ENCODE assay signal across 8 cellular contexts in the genomic region with DNA sequence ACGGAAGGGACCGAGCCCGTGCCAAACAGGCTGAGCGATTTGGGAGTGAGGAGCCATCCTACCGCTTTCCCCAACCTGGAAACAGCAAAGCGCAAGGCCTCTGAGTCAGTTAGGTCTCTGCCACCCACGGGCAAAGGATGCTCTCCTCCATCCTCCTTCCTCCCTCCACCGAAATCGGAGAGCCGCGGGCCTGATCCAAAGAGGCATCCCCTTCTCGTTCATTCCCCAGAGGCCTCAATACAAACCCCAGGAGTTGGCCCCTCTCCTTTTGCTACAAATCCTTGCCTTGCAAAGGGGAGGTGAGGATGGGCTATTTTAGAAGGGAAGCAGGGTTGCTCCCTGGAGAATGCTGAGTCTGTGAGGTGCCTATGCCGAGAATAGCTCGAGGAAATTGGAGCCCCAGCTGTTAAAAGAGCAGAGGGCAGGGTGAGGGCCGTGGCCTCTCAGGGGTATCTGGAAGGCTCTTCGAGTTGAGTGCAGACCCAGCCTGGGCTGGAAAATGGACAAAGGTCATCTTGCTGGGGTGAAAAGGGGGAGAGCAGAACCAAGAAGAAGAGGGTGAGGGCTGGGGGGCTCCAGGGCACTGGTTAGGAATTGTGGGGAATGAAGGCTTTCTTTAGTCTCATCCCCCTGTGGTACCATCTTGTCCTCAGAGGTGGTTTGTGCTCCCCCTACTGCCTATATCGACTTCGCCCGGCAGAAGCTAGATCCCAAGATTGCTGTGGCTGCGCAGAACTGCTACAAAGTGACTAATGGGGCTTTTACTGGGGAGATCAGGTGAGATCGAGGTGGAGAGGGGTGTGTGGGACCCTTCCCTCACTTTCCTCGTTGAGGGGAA. TPM values are rescaled to one million over a fixed set of nuclear protein-coding genes. Genes with fewer than 3 reads are reported as not detected.
DNase-seq lines count a peak whose midpoint lies in the region; ATAC-seq and TF ChIP-seq lines count a peak whose summit lies in the region.

No MANE protein-coding gene starts in this region.

- no peak for ATAC-seq in HG02798 (IDR thresholded peaks at IDR 0.05; ENCODE audit: poor library complexity, unreplicated experiment)
- no peak for ATAC-seq in left colon

- CTCF ChIA-PET in GM10248 (lab: Yijun Ruan, JAX) = interaction anchor here (0.9 to 11.3 kb wide), 24 partner anchors 9 to 240 kb away, joined by 3 to 130 read pairs (median 8); a partner anchor contains a TSS

- intact Hi-C loops in left colon (cut with DNase I, micrococcal nuclease) = no loop called here

- no peak for DNase-seq in NT2/D1 (ENCODE audit: low read depth, low spot score)
- DNase-seq in chondrocyte (ENCODE audit: low spot score) = no peak
- no peak for DNase-seq in activated CD4-positive, CD25-positive, alpha-beta regulatory T cell (lab: John Stamatoyannopoulos, UW)
- DNase-seq in GM10248 (ENCODE audit: extremely low spot score) = no peak
- no peak for DNase-seq in left colon

- peak overlapping the region; percentile 97 for H3K9ac ChIP-seq in NT2/D1 (ENCODE audit: insufficient read length, low read depth)
- H3K9ac ChIP-seq in mucosa of stomach (ENCODE audit: low read length) = peak overlapping the region; percentile 90

- H3K4me3 Mint-ChIP-seq in chondrocyte (ENCODE audit: unreplicated experiment) = peak overlapping the region; percentile 95

- H3K9me3 Mint-ChIP-seq in chondrocyte (ENCODE audit: low read depth) = no peaks in the 10 kb centered on the region

- H3K9me3 ChIP-seq in NT2/D1 (ENCODE audit: insufficient read depth, low read length) (no peaks in the 10 kb centered on the region), mucosa of stomach (ENCODE audit: control insufficient read depth, low read length) (no peaks in the 10 kb centered on the region)

- POLR2A ChIA-PET in GM10248 (lab: Yijun Ruan, JAX) = interaction anchor here (0.6 to 3.0 kb wide), 19 partner anchors 12 to 247 kb away, joined by 3 to 89 read pairs (median 7); a partner anchor contains a TSS

- H3K4me3 ChIP-seq in NT2/D1 (ENCODE audit: insufficient read length, low read depth) = peak overlapping the region; percentile 97
- peak overlapping the region; percentile 77 for H3K4me3 ChIP-seq in mucosa of stomach (ENCODE audit: low read length)

- H3K27me3 ChIP-seq in NT2/D1 (ENCODE audit: insufficient read depth, insufficient read length) (no peaks in the 10 kb centered on the region), mucosa of stomach (ENCODE audit: control insufficient read depth, insufficient read depth, low read length) (no peaks in the 10 kb centered on the region)

- peaks cover 25% of the 10 kb centered on the region for H3K36me3 Mint-ChIP-seq in chondrocyte (ENCODE audit: low read depth)

- peaks cover 38% of the 10 kb centered on the region for H3K4me1 ChIP-seq in NT2/D1 (ENCODE audit: insufficient read depth, insufficient read length)
- H3K4me1 ChIP-seq in mucosa of stomach (ENCODE audit: control insufficient read depth, insufficient read depth, low read length) = peaks cover 42% of the 10 kb centered on the region

- H3K4me1 Mint-ChIP-seq in chondrocyte (ENCODE audit: low read depth) = peaks cover 52% of the 10 kb centered on the region

- H3K36me3 ChIP-seq in NT2/D1 (ENCODE audit: insufficient read depth, insufficient read length, low read length) (peaks cover 74% of the 10 kb centered on the region), mucosa of stomach (ENCODE audit: control insufficient read depth, insufficient read depth, low read length) (no peaks in the 10 kb centered on the region)

- peak overlapping the region; percentile 88 for H3K27ac Mint-ChIP-seq in chondrocyte (ENCODE audit: unreplicated experiment)

- TF ChIP-seq CTCF in GM12873 (IDR thresholded peaks at IDR 0.05; ENCODE audit: insufficient read depth, low read depth, low read length, missing control alignments) (peak; percentile 31), chondrocyte (IDR thresholded peaks at IDR 0.05) (no peak), GM10248 (IDR thresholded peaks at IDR 0.05; ENCODE audit: control extremely low read depth, extremely low read depth, low read depth, missing control alignments) (no peak)

- no peaks in the 10 kb centered on the region for H3K27me3 Mint-ChIP-seq in chondrocyte (ENCODE audit: low read depth)

RNA-seq across cellular contexts. Expression of a gene that starts 1.1 kb away (rescaled TPM):
- total RNA-seq in chondrocyte (430 to 562 TPM (median 551 TPM) in 3 replicates), left colon (100 to 1,000 TPM; 702 to 720 TPM)

RNA-seq across cellular contexts. Expression of a gene that starts 4.7 kb away (rescaled TPM):
- total RNA-seq in chondrocyte (7.6 to 11.8 TPM (median 7.9 TPM) in 3 replicates), left colon (10 to 100 TPM; 11.7 to 11.8 TPM)

RNA-seq across cellular contexts. Expression of a gene that starts 16.5 kb away (rescaled TPM):
- 103 to 147 TPM (median 106 TPM) in 3 replicates for total RNA-seq in chondrocyte
- 10 to 100 TPM; 68.5 to 81.4 TPM for total RNA-seq in left colon

RNA-seq across cellular contexts. Expression of a gene that starts 17.3 kb away (rescaled TPM):
- total RNA-seq in chondrocyte = 4.1 to 7.5 TPM (median 5.6 TPM) in 3 replicates
- 10 to 100 TPM in 1 of 2 donors, 1 to 10 TPM in 1; 4.4 to 10.5 TPM for total RNA-seq in left colon

RNA-seq across cellular contexts. Expression of a gene that starts 27.7 kb away (rescaled TPM):
- total RNA-seq in chondrocyte (10.2 to 11.5 TPM (median 10.9 TPM) in 3 replicates), left colon (1 to 10 TPM; 1.1 to 1.5 TPM)
